ENCODE assay signal across 15 cellular contexts in the genomic region with DNA sequence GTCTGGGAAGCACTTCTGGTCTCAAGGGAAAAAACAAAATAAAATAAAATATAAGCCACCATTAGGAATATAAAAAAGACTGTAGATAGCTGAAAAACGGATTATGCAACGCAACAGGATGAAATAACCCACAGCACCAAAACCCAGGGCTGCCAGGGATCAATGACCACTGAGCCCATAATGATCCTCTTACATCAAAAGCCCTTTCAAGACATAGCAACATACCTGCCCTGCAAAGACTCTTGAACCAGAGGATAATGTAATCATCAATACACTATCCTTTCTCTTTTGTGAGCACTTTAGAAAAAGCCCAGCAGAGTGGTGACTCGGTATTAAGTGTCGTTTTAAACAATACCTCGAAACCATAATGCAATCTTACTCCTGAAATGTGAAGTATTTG.
"Had no signal": no experiment of that assay in that cellular context is flagged by ENCODE, and none has a peak within 500 bp of the region (broad histone marks: within the 10 kb centered on the region; RNA-seq: fewer than 3 reads in every experiment).

No MANE protein-coding gene starts in this region.

- H3K4me1 ChIP-seq: lower lobe of right lung, sigmoid colon, spleen, testis had no signal

- H3K4me3 ChIP-seq: lower lobe of right lung, sigmoid colon, spleen, testis had no signal

- H3K9me3 ChIP-seq: lower lobe of right lung, sigmoid colon, spleen, testis had no signal

- H3K27ac ChIP-seq: brain microvascular endothelial cell, lower lobe of right lung, sigmoid colon, spleen, testis had no signal

- H3K27me3 ChIP-seq: brain microvascular endothelial cell, sigmoid colon, spleen, testis had no signal

- H3K36me3 ChIP-seq: brain microvascular endothelial cell, lower lobe of right lung, sigmoid colon, spleen had no signal

- DNase-seq: activated CD4-positive, alpha-beta T cell treated with anti-CD3 and anti-CD28 coated beads for 1 hour; activated CD4-positive, alpha-beta T cell treated with anti-CD3 and anti-CD28 coated beads, Interleukin-2, amount 50 U/mL, for 4 hours; activated naive CD4-positive, alpha-beta T cell treated with Interleukin-2 at 50 U/mL for 16 hours; activated T-cell treated with anti-CD3 and anti-CD28 coated beads for 4 hours; brain microvascular endothelial cell; cerebellar nuclear complex; left colon; lower lobe of right lung; sigmoid colon; spleen; stimulated activated naive CD8-positive, alpha-beta T cell treated with anti-CD3 and anti-CD28 coated beads, Interleukin-15, amount 100 ng/mL, for 72 hours; T-helper 9 cell; testis had no signal

- FAIRE-seq: islet of Langerhans had no signal

- ATAC-seq: activated T-helper 17 cell treated with anti-CD3 and anti-CD28 coated beads, Interleukin-2, amount 50 U/mL, for 72 hours; left colon; lower lobe of right lung; stimulated activated naive CD8-positive, alpha-beta T cell treated with anti-CD3 and anti-CD28 coated beads, Interleukin-15, amount 100 ng/mL, for 72 hours had no signal
